Comparison of ENCODE assay signal across 1 cellular context in the genomic region with DNA sequence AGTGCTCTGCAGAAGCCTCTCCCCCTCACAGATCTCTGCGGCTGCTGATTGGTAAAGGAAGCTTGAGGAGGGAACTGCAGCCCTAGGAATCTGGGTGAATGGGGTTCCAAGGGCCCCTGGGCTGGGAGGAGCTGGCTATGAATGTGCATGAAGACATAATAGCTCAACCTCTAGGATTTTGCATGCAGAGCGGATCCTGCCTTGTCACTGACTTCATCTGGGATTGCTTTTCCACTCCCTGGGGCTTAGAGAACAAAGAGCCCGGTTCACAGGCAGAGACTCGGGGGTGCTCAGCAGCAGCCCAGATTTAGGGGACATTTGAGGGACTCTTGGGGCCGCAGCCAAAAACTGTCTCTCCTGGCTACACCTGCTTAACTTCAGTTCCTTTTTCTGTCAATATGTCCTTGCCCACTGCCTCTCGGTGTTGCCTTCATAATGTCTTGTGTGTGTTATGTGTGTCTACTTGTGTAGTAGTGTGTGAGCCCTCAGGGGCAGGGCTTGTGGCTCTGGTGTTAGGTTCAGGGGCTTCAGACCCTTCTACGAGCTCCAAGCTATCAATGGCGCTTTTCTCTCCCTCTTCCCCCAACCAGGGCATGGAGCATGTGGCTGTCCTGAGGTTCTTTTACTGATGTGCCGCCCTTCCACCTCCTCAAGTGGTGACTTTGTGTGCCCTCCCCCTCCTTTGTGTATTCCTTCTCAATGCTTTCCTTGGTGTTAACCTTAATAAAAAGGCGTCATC.
TF ChIP-seq lines count a peak whose summit lies in the region.

No MANE protein-coding gene starts in this region.

TF ChIP-seq in HEK293, 187 proteins besides CTCF, POLR2A, EP300 and RAD21 (continued from another document):
- TF ChIP-seq, protein P1, sequence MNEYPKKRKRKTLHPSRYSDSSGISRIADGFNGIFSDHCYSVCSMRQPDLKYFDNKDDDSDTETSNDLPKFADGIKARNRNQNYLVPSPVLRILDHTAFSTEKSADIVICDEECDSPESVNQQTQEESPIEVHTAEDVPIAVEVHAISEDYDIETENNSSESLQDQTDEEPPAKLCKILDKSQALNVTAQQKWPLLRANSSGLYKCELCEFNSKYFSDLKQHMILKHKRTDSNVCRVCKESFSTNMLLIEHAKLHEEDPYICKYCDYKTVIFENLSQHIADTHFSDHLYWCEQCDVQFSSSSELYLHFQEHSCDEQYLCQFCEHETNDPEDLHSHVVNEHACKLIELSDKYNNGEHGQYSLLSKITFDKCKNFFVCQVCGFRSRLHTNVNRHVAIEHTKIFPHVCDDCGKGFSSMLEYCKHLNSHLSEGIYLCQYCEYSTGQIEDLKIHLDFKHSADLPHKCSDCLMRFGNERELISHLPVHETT (tag by site-specific recombination; IDR thresholded peaks at IDR 0.05), result no peak
